ENCODE assay signal across 8 cellular contexts in the genomic region with DNA sequence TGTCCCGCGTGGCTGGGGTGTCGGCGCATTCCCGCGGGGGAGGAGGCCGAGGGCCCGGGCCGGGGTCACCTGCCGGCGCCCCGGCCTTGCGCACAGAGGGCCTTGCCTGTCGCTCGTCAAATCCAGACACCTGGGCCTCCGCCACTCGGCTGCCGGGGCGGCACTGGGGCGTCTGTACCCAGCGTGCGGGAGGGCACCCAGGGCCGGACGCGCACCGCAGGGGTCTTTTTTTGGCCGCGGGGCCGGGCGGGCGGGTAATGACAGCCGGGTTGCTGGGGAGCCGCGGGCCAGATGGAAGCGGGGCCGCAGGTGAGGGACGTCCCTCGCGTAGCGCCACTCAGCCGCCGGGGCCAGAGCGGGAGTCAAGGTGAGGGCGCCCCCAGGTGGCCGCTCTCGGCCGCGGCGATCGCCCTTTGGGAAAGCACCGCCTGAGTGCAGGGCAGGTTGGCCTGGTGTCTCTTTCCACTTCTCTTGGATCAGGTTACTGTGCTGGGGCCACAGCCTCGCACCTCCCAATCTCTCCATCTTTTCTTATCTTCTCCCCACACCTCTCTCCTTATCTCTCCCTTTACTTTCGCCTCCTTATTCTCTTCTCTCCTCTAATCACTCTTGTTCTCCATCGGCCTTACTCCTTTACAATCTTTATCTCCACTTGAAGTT. TPM values are rescaled to one million over a fixed set of nuclear protein-coding genes. Genes with fewer than 3 reads are reported as not detected.
DNase-seq lines count a peak whose midpoint lies in the region; ATAC-seq lines count a peak whose summit lies in the region.

No MANE protein-coding gene starts in this region.

- H3K36me3 ChIP-seq in adipocyte (ENCODE audit: control insufficient read depth, insufficient read depth, low read length, severe bottlenecking) (peaks cover 26% of the 10 kb centered on the region), rectal smooth muscle tissue (ENCODE audit: control insufficient read depth, insufficient read depth, low read length) (peaks cover 9% of the 10 kb centered on the region), urinary bladder (ENCODE audit: insufficient read depth) (no peaks in the 10 kb centered on the region)

- CTCF ChIA-PET in T-cell (lab: Charles Lee) = interaction anchor here (0.7 to 3.0 kb wide), 5 partner anchors 10 to 646 kb away, joined by 3 to 23 read pairs (median 4); no protein-coding TSS in a partner anchor

- H3K27me3 ChIP-seq in adipocyte (replicated peaks; ENCODE audit: control insufficient read depth, insufficient read depth, low read length) (no peaks in the 10 kb centered on the region), rectal smooth muscle tissue (ENCODE audit: control insufficient read depth, insufficient read depth, low read length) (peaks cover 6% of the 10 kb centered on the region)

- no peak overlapping the region for H3K27ac ChIP-seq in rectal smooth muscle tissue (ENCODE audit: low read depth, low read length)
- peak overlapping the region; percentile 35 for H3K27ac ChIP-seq in urinary bladder (ENCODE audit: low read depth)

- peak overlapping the region; percentile 61 to 84 (median 68) for H3K4me3 Mint-ChIP-seq in T-cell

- peak; percentile 95 for DNase-seq in DMS53 (lab: John Stamatoyannopoulos, UW)
- peak; percentile 57 to 89 (median 78) for DNase-seq in T-cell
- peak; percentile 89 for DNase-seq in adipocyte (ENCODE audit: low read depth)
- peak; percentile 91 for DNase-seq in left ventricle myocardium superior
- no peak for DNase-seq in RKO (ENCODE audit: low spot score)

- 17% methylated on average over 54 of the region's 54 CpGs for WGBS in urinary bladder

- H3K4me1 ChIP-seq in adipocyte (ENCODE audit: control insufficient read depth, insufficient read depth, low read length) = peaks cover 59% of the 10 kb centered on the region
- H3K4me1 ChIP-seq in rectal smooth muscle tissue (ENCODE audit: control insufficient read depth, insufficient read depth, low read length) = peaks cover 8% of the 10 kb centered on the region
- H3K4me1 ChIP-seq in urinary bladder (ENCODE audit: insufficient read depth) = no peaks in the 10 kb centered on the region

- no peaks in the 10 kb centered on the region for H3K9me3 Mint-ChIP-seq in T-cell

- ATAC-seq in HG02852 (IDR thresholded peaks at IDR 0.05; ENCODE audit: unreplicated experiment) (peak; percentile 49), T-cell (replicated peaks in 1 of 4) (peak; percentile 51 to 63 (median 54)), left ventricle myocardium superior (peak; percentile 40)

- H3K27me3 Mint-ChIP-seq in T-cell = peaks cover 0 to 18% of the 10 kb centered on the region in 2 donors

- no peak overlapping the region for H3K27ac Mint-ChIP-seq in T-cell

- H3K9me3 ChIP-seq in adipocyte (ENCODE audit: control insufficient read depth, low read length) = no peaks in the 10 kb centered on the region

- intact Hi-C loops in left ventricle myocardium superior (cut with micrococcal nuclease) = no loop called here

- no peaks in the 10 kb centered on the region for H3K36me3 Mint-ChIP-seq in T-cell

- H3K9ac ChIP-seq in adipocyte (ENCODE audit: low read length) = peak overlapping the region; percentile 98
- no peak overlapping the region for H3K9ac ChIP-seq in rectal smooth muscle tissue (ENCODE audit: low read length)

- H3K4me1 Mint-ChIP-seq in T-cell = peaks cover 20 to 31% (median 25%) of the 10 kb centered on the region in 3 donors

- H3K4me3 ChIP-seq in adipocyte (ENCODE audit: low read length) = peak overlapping the region; percentile 88
- H3K4me3 ChIP-seq in rectal smooth muscle tissue (ENCODE audit: low read length) = peak overlapping the region; percentile 81
- peak overlapping the region; percentile 53 for H3K4me3 ChIP-seq in urinary bladder (ENCODE audit: low read depth, low read length)

- POLR2A ChIA-PET in T-cell (lab: Charles Lee) = interaction anchor here (0.6 kb wide), 2 partner anchors 28 to 32 kb away, joined by 3 read pairs; no protein-coding TSS in a partner anchor

RNA-seq across cellular contexts. Expression of a gene that starts 3.5 kb away (rescaled TPM):
- total RNA-seq in T-cell = 1 to 10 TPM; 1.8 to 7.8 (median 4.0) TPM
- 97.7 TPM for total RNA-seq in left ventricle myocardium superior
- total RNA-seq in urinary bladder = 54.0 TPM
- 112 TPM for polyA plus RNA-seq in urinary bladder

RNA-seq across cellular contexts. Expression of a gene that starts 38.7 kb away (rescaled TPM):
- 100 to 1,000 TPM in 3 of 5 donors, 10 to 100 TPM in 2; 80.6 to 117 (median 111) TPM for total RNA-seq in T-cell
- 97.1 TPM for total RNA-seq in left ventricle myocardium superior
- 141 TPM for total RNA-seq in urinary bladder
- polyA plus RNA-seq in urinary bladder = 90.2 TPM

RNA-seq across cellular contexts. Expression of a gene that starts 45.2 kb away (rescaled TPM):
- total RNA-seq in T-cell (10 to 100 TPM in 3 of 5 donors, 1 to 10 TPM in 2; 7.0 to 12.4 (median 11.3) TPM), left ventricle myocardium superior (22.4 TPM), urinary bladder (26.1 TPM)
- 25.1 TPM for polyA plus RNA-seq in urinary bladder
